In the genomic region with DNA sequence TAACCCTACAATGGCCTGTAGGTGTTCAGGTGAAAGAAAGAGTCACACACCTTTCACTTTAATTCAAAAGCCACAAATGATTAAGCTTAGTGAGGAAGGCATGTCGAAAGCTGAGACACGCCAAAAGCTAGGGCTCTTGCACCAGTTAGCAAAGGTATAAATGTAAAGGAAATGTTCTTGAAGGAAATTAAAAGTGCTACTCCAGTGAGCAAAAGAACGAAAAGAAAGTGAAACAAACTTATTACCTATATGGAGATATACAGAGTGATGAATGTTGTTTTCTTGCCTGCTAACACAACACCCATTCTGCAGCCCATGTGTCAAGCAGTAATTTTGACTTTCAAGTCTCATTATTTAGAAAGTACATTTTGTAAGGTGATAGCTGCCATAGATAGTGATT, we compare ENCODE assay signal across 12 cellular contexts.
DNase-seq lines count a peak whose midpoint lies in the region; ATAC-seq and TF ChIP-seq lines count a peak whose summit lies in the region.
"Had no signal": no experiment of that assay in that cellular context is flagged by ENCODE, and none has a peak within 500 bp of the region (broad histone marks: within the 10 kb centered on the region; RNA-seq: fewer than 3 reads in every experiment).

No MANE protein-coding gene starts in this region.

- no peaks in the 10 kb centered on the region for H3K9me3 Mint-ChIP-seq in CD4-positive, alpha-beta T cell
- H3K9me3 Mint-ChIP-seq in activated T-helper 1 cell treated with anti-CD3 and anti-CD28 coated beads, Interleukin-12 subunit alpha, Interleukin-12 subunit beta, Interleukin-2, Interleukin-4 antibody, amounts not matched to agents 30 ng/mL and 10 ng/mL and 1 ng/mL, durations not matched to agents 14 hours and 24 hours and 36 hours, result no peaks in the 10 kb centered on the region
- no peaks in the 10 kb centered on the region for H3K9me3 Mint-ChIP-seq in osteocyte (ENCODE audit: unreplicated experiment)

- no peak for TF ChIP-seq CTCF in CD4-positive, alpha-beta T cell (IDR thresholded peaks at IDR 0.05)
- TF ChIP-seq CTCF in osteocyte (IDR thresholded peaks at IDR 0.05), result no peak

- intact Hi-C loops in CD4-positive, alpha-beta T cell (cut with DNase I, micrococcal nuclease), result no loop called here
- intact Hi-C loops in activated T-helper 1 cell treated with anti-CD3 and anti-CD28 coated beads, Interleukin-12 subunit alpha, Interleukin-12 subunit beta, Interleukin-2, Interleukin-4 antibody, amounts not matched to agents 30 ng/mL and 10 ng/mL and 1 ng/mL, durations not matched to agents 14 hours and 24 hours and 36 hours (cut with micrococcal nuclease), result loop anchor here (1.0 to 5.0 kb wide), 9 partner anchors 44 to 639 kb away; partner anchors contain the start of genes FOCAD and MLLT3

- no peaks in the 10 kb centered on the region for H3K9me3 ChIP-seq in CD4-positive, alpha-beta T cell (ENCODE audit: control insufficient read depth, low read length)

- peaks cover 24% of the 10 kb centered on the region for H3K4me1 Mint-ChIP-seq in CD4-positive, alpha-beta T cell (ENCODE audit: low read depth)
- H3K4me1 Mint-ChIP-seq in activated T-helper 1 cell treated with anti-CD3 and anti-CD28 coated beads, Interleukin-12 subunit alpha, Interleukin-12 subunit beta, Interleukin-2, Interleukin-4 antibody, amounts not matched to agents 30 ng/mL and 10 ng/mL and 1 ng/mL, durations not matched to agents 14 hours and 24 hours and 36 hours (ENCODE audit: low read depth), result peaks cover 45% of the 10 kb centered on the region
- H3K4me1 Mint-ChIP-seq in osteocyte (ENCODE audit: unreplicated experiment), result no peaks in the 10 kb centered on the region

- CTCF ChIA-PET in CD4-positive, alpha-beta T cell (lab: Charles Lee), result no interaction called here

- no peaks in the 10 kb centered on the region for H3K27me3 ChIP-seq in CD4-positive, alpha-beta T cell (ENCODE audit: control insufficient read depth, insufficient read depth, low read length)

- peak overlapping the region; percentile 79 for H3K27ac Mint-ChIP-seq in CD4-positive, alpha-beta T cell
- peak overlapping the region; percentile 79 for H3K27ac Mint-ChIP-seq in activated T-helper 1 cell treated with anti-CD3 and anti-CD28 coated beads, Interleukin-12 subunit alpha, Interleukin-12 subunit beta, Interleukin-2, Interleukin-4 antibody, amounts not matched to agents 30 ng/mL and 10 ng/mL and 1 ng/mL, durations not matched to agents 14 hours and 24 hours and 36 hours
- no peak overlapping the region for H3K27ac Mint-ChIP-seq in osteocyte (ENCODE audit: unreplicated experiment)

- H3K36me3 Mint-ChIP-seq in CD4-positive, alpha-beta T cell (ENCODE audit: low read depth), result no peaks in the 10 kb centered on the region
- no peaks in the 10 kb centered on the region for H3K36me3 Mint-ChIP-seq in activated T-helper 1 cell treated with anti-CD3 and anti-CD28 coated beads, Interleukin-12 subunit alpha, Interleukin-12 subunit beta, Interleukin-2, Interleukin-4 antibody, amounts not matched to agents 30 ng/mL and 10 ng/mL and 1 ng/mL, durations not matched to agents 14 hours and 24 hours and 36 hours (ENCODE audit: low read depth)
- no peaks in the 10 kb centered on the region for H3K36me3 Mint-ChIP-seq in osteocyte (ENCODE audit: unreplicated experiment)

- H3K27me3 Mint-ChIP-seq in CD4-positive, alpha-beta T cell, result no peaks in the 10 kb centered on the region
- H3K27me3 Mint-ChIP-seq in activated T-helper 1 cell treated with anti-CD3 and anti-CD28 coated beads, Interleukin-12 subunit alpha, Interleukin-12 subunit beta, Interleukin-2, Interleukin-4 antibody, amounts not matched to agents 30 ng/mL and 10 ng/mL and 1 ng/mL, durations not matched to agents 14 hours and 24 hours and 36 hours (ENCODE audit: insufficient read depth), result no peaks in the 10 kb centered on the region
- peaks cover 2% of the 10 kb centered on the region for H3K27me3 Mint-ChIP-seq in osteocyte (ENCODE audit: unreplicated experiment)

- no peak for DNase-seq in CD4-positive, alpha-beta T cell
- no peak for DNase-seq in activated T-helper 1 cell treated with anti-CD3 and anti-CD28 coated beads, Interleukin-12 subunit alpha, Interleukin-12 subunit beta, Interleukin-2, Interleukin-4 antibody, amounts not matched to agents 30 ng/mL and 10 ng/mL and 1 ng/mL, durations not matched to agents 14 hours and 24 hours and 36 hours (ENCODE audit: low spot score)
- no peak for DNase-seq in NCI-H146 (lab: John Stamatoyannopoulos, UW)
- no peak for DNase-seq in retina
- no peak for DNase-seq in SKM-1 treated with dmso at 0.1 percent for 144 hours (lab: John Stamatoyannopoulos, UW; ENCODE audit: unreplicated experiment)
- DNase-seq in osteocyte (ENCODE audit: extremely low spot score, unreplicated experiment), result no peak
- DNase-seq: activated CD4-positive, alpha-beta T cell treated with anti-CD3 and anti-CD28 coated beads for 4 hours; C1 segment of cervical spinal cord; stimulated activated CD8-positive, alpha-beta memory T cell treated with anti-CD3 and anti-CD28 coated beads, Interleukin-4, amount 100 ng/mL, for 48 hours had no signal

- peak; percentile 66 for ATAC-seq in CD4-positive, alpha-beta T cell (ENCODE audit: poor library complexity)
- ATAC-seq in GM19324 (IDR thresholded peaks at IDR 0.05; ENCODE audit: low FRiP score, unreplicated experiment), result peak; percentile 60
- peak; percentile 66 for ATAC-seq in HG02981 (IDR thresholded peaks at IDR 0.05; ENCODE audit: unreplicated experiment)

- POLR2A ChIA-PET in CD4-positive, alpha-beta T cell (lab: Charles Lee), result no interaction called here

- H3K27ac ChIP-seq in CD4-positive, alpha-beta T cell (ENCODE audit: low read depth, low read length), result peak overlapping the region; percentile 31
- H3K27ac ChIP-seq: parathyroid adenoma had no signal

- H3K4me3 Mint-ChIP-seq in CD4-positive, alpha-beta T cell, result peak overlapping the region; percentile 59
- H3K4me3 Mint-ChIP-seq in activated T-helper 1 cell treated with anti-CD3 and anti-CD28 coated beads, Interleukin-12 subunit alpha, Interleukin-12 subunit beta, Interleukin-2, Interleukin-4 antibody, amounts not matched to agents 30 ng/mL and 10 ng/mL and 1 ng/mL, durations not matched to agents 14 hours and 24 hours and 36 hours, result peak overlapping the region; percentile 78
- H3K4me3 Mint-ChIP-seq in osteocyte (ENCODE audit: unreplicated experiment), result no peak overlapping the region
